In the genomic region with DNA sequence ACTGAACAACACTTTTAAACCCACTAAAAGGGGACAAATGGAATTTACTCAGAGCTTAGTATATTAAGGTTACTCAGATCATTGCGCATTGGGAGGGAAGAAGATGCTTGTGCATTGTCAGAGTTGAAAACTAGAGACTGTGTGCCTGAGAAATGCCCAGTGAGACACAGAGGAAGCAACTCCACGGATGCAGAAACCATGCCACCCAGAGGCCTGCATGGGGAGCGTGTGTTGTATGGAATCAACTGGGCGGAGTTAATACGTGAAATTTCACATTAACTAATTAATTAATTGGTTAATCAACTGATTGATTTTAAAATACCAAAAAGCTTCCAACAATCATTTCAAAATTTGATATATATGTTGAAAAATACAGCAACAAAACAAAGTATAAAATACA, we compare ENCODE assay signal across 13 cellular contexts.
A peak's percentile ranks its signal among the peaks of the same experiment; 100 is the strongest.
DNase-seq lines count a peak whose midpoint lies in the region; ATAC-seq, FAIRE-seq and TF ChIP-seq lines count a peak whose summit lies in the region.
"Had no signal": no experiment of that assay in that cellular context is flagged by ENCODE, and none has a peak within 500 bp of the region (broad histone marks: within the 10 kb centered on the region; RNA-seq: fewer than 3 reads in every experiment).

No MANE protein-coding gene starts in this region.

- no peaks in the 10 kb centered on the region for H3K27me3 ChIP-seq in Loucy (ENCODE audit: insufficient read depth, low read length, poor library complexity, severe bottlenecking)
- H3K27me3 ChIP-seq in GM12878 (replicated peaks in 1 of 2; ENCODE audit: control insufficient read depth in 2 of 2, insufficient read depth in 2 of 2, low read length in 1 of 2): no peaks in the 10 kb centered on the region
- H3K27me3 ChIP-seq in parathyroid adenoma (ENCODE audit: control insufficient read depth, insufficient read depth, low read length): no peaks in the 10 kb centered on the region
- no peaks in the 10 kb centered on the region for H3K27me3 ChIP-seq in stomach
- H3K27me3 ChIP-seq: breast epithelium, heart left ventricle, upper lobe of left lung had no signal

- no peak overlapping the region for H3K9ac ChIP-seq in Loucy (ENCODE audit: low read depth, low read length, poor library complexity, severe bottlenecking)
- H3K9ac ChIP-seq in GM12878 (ENCODE audit: control insufficient read depth, insufficient read depth, low read length): no peak overlapping the region
- H3K9ac ChIP-seq in parathyroid adenoma: no peak overlapping the region

- SMC1A ChIA-PET in GM12878 (lab: Charles Lee; ENCODE audit: uncharacterized antibody, unreplicated experiment): no interaction called here

- CTCF ChIA-PET in GM12878 (lab: Yijun Ruan, JAX): no interaction called here

- intact Hi-C loops in GM12878 (cut with micrococcal nuclease; ENCODE audit: unreplicated experiment): no loop called here
- intact Hi-C loops in stomach (cut with DNase I; ENCODE audit: low total_unique reads): no loop called here

- RAD21 ChIA-PET in GM12878 (lab: Charles Lee; ENCODE audit: unreplicated experiment): no interaction called here

- H3K4me1 ChIP-seq in Loucy (ENCODE audit: insufficient read depth, low read length, poor library complexity, severe bottlenecking): peaks cover 15% of the 10 kb centered on the region
- no peaks in the 10 kb centered on the region for H3K4me1 ChIP-seq in GM12878 (ENCODE audit: control insufficient read depth, insufficient read depth, low read length)
- peaks cover 2% of the 10 kb centered on the region for H3K4me1 ChIP-seq in parathyroid adenoma
- peaks cover 0 to 4% (median 0%) of the 10 kb centered on the region in 4 donors for H3K4me1 ChIP-seq in stomach
- H3K4me1 ChIP-seq: breast epithelium, upper lobe of left lung had no signal

- H3K36me3 ChIP-seq in Loucy (ENCODE audit: insufficient read depth, low read length): no peaks in the 10 kb centered on the region
- no peaks in the 10 kb centered on the region for H3K36me3 ChIP-seq in GM12878 (ENCODE audit: control insufficient read depth in 2 of 2, insufficient read depth in 2 of 2, low read length in 1 of 2)
- H3K36me3 ChIP-seq in parathyroid adenoma (ENCODE audit: control insufficient read depth, insufficient read depth, low read length): no peaks in the 10 kb centered on the region
- H3K36me3 ChIP-seq in stomach: no peaks in the 10 kb centered on the region
- H3K36me3 ChIP-seq: breast epithelium, heart left ventricle, upper lobe of left lung had no signal

- peak; percentile 35; the same call in 1 of the 3 replicates for ATAC-seq in GM12878
- ATAC-seq: heart left ventricle had no signal

- no TSS peak for BruUV-seq in GM12878 (replicated peaks; lab: Mats Ljungman, UMichigan)

- H3K9me3 ChIP-seq in Loucy (ENCODE audit: insufficient read depth, low read depth, low read length) (no peaks in the 10 kb centered on the region), GM12878 (replicated peaks; ENCODE audit: control insufficient read depth, insufficient read depth, low read length) (no peaks in the 10 kb centered on the region), parathyroid adenoma (ENCODE audit: control insufficient read depth, low read length) (no peaks in the 10 kb centered on the region), stomach (no peaks in the 10 kb centered on the region)
- H3K9me3 ChIP-seq: breast epithelium, heart left ventricle, upper lobe of left lung had no signal

- WGBS in GM12878 (ENCODE audit: insufficient coverage, insufficient replicate concordance, low lambda C conversion rate, missing lambda C conversion rate): 51% methylated on average over 5 of the region's 5 CpGs
- WGBS in stomach, 5 donors: 69 to 84% (median 76%) methylated on average over 5 of the region's 5 CpGs

- no peaks in the 10 kb centered on the region for H4K20me1 ChIP-seq in Loucy (ENCODE audit: insufficient read depth, low read length, poor library complexity, severe bottlenecking)
- no peaks in the 10 kb centered on the region for H4K20me1 ChIP-seq in GM12878 (ENCODE audit: control insufficient read depth, insufficient read depth)

- in situ Hi-C loops in GM12878 (cut with MboI): no loop called here

- H3K79me2 ChIP-seq in Loucy (ENCODE audit: insufficient read depth, low read length) (no peaks in the 10 kb centered on the region), GM12878 (ENCODE audit: control insufficient read depth, insufficient read depth, low read length) (no peaks in the 10 kb centered on the region), parathyroid adenoma (peaks cover 10% of the 10 kb centered on the region)

- peak; percentile 35 for TF ChIP-seq CTCF in Loucy (conservative IDR thresholded peaks at IDR 0.05; ENCODE audit: low read length)
- TF ChIP-seq CTCF in GM12878 (IDR thresholded peaks at IDR 0.05 in 2 of 3, conservative IDR thresholded peaks at IDR 0.05 in 1 of 3; ENCODE audit: control insufficient read depth in 2 of 3, extremely low read depth in 1 of 3, insufficient read depth in 1 of 3, low read depth in 3 of 3, low read length in 3 of 3): peak in 1 of 3 experiments; percentile 27; a peak in 1 of 6 replicates
- TF ChIP-seq CTCF in parathyroid adenoma (IDR thresholded peaks at IDR 0.05): peak; percentile 37
- TF ChIP-seq CTCF in stomach (IDR thresholded peaks at IDR 0.05): peak in 1 of 7 experiments; percentile 14

- H3F3A ChIP-seq in Loucy (ENCODE audit: low read depth): no peaks in the 10 kb centered on the region

- TF ChIP-seq EP300 in GM12878 (IDR thresholded peaks at IDR 0.05; ENCODE audit: borderline replicate concordance in 1 of 2, control insufficient read depth in 1 of 2, low read depth in 2 of 2, low read length in 2 of 2): no peak
- TF ChIP-seq EP300 in stomach (IDR thresholded peaks at IDR 0.05): no peak

- H3K4me3 ChIP-seq in Loucy (ENCODE audit: low read length, poor library complexity, severe bottlenecking): no peak overlapping the region
- no peak overlapping the region for H3K4me3 ChIP-seq in GM12878
- no peak overlapping the region for H3K4me3 ChIP-seq in parathyroid adenoma (ENCODE audit: low read depth, low read length)
- no peak overlapping the region for H3K4me3 ChIP-seq in stomach
- H3K4me3 ChIP-seq: breast epithelium, heart left ventricle, upper lobe of left lung had no signal

- POLR2A ChIA-PET in GM12878 (lab: Charles Lee): no interaction called here

- H3K4me2 ChIP-seq in Loucy (ENCODE audit: low read depth, low read length, poor library complexity, severe bottlenecking): no peak overlapping the region
- no peak overlapping the region for H3K4me2 ChIP-seq in GM12878 (ENCODE audit: control insufficient read depth, insufficient read depth)
- no peak overlapping the region for H3K4me2 ChIP-seq in parathyroid adenoma (ENCODE audit: low read length)

- no peaks in the 10 kb centered on the region for H3K9me2 ChIP-seq in Loucy (replicated peaks; ENCODE audit: low read depth, low read length)

- TF ChIP-seq POLR2A in GM12878 (IDR thresholded peaks at IDR 0.05; ENCODE audit: low read depth, low read length) (no peak), stomach (IDR thresholded peaks at IDR 0.05) (no peak)

- peak; percentile 15 for DNase-seq in NCI-H146 (lab: John Stamatoyannopoulos, UW)
- DNase-seq in NCI-H146 treated with DMSO at 0.1 percent for 48 hours (lab: John Stamatoyannopoulos, UW; ENCODE audit: unreplicated experiment): no peak
- no peak for DNase-seq in GM12878 (ENCODE audit: low read depth, low spot score)
- no peak for DNase-seq in midbrain (lab: John Stamatoyannopoulos, UW)
- no peak for DNase-seq in foreskin melanocyte
- no peak for DNase-seq in stomach
- DNase-seq: activated CD4-positive, alpha-beta T cell treated with anti-CD3 and anti-CD28 coated beads, Interleukin-2, amount 50 U/mL, for 4 hours; heart left ventricle; upper lobe of left lung had no signal

- H2AFZ ChIP-seq in Loucy (ENCODE audit: low read length) (no peak overlapping the region), GM12878 (ENCODE audit: control insufficient read depth, low read depth, low read length) (no peak overlapping the region), parathyroid adenoma (no peak overlapping the region)

- no peak overlapping the region for H3K27ac ChIP-seq in GM12878 (ENCODE audit: control insufficient read depth, insufficient read depth)
- H3K27ac ChIP-seq in parathyroid adenoma: no peak overlapping the region
- H3K27ac ChIP-seq in stomach: no peak overlapping the region
- H3K27ac ChIP-seq: breast epithelium, heart left ventricle, upper lobe of left lung had no signal

- TF ChIP-seq RAD21 in GM12878 (IDR thresholded peaks at IDR 0.05; ENCODE audit: insufficient read depth, low read depth, low read length): no peak

- FAIRE-seq in GM12878 (lab: Jason Lieb, UNC): no peak
- FAIRE-seq: endometrium had no signal

TF ChIP-seq in GM12878, 131 proteins besides CTCF, POLR2A, EP300 and RAD21 (continues in another document):
- TF ChIP-seq DPF2 (IDR thresholded peaks at IDR 0.05): no peak
- no peak for TF ChIP-seq MTA2 (IDR thresholded peaks at IDR 0.05; ENCODE audit: low read depth)
- no peak for TF ChIP-seq TARDBP (IDR thresholded peaks at IDR 0.05; ENCODE audit: borderline replicate concordance)
- no peak for TF ChIP-seq ZZZ3 (IDR thresholded peaks at IDR 0.05; ENCODE audit: control insufficient read depth, insufficient read length, low read depth)
- TF ChIP-seq FOXK2 (IDR thresholded peaks at IDR 0.05): no peak
